In the genomic region with DNA sequence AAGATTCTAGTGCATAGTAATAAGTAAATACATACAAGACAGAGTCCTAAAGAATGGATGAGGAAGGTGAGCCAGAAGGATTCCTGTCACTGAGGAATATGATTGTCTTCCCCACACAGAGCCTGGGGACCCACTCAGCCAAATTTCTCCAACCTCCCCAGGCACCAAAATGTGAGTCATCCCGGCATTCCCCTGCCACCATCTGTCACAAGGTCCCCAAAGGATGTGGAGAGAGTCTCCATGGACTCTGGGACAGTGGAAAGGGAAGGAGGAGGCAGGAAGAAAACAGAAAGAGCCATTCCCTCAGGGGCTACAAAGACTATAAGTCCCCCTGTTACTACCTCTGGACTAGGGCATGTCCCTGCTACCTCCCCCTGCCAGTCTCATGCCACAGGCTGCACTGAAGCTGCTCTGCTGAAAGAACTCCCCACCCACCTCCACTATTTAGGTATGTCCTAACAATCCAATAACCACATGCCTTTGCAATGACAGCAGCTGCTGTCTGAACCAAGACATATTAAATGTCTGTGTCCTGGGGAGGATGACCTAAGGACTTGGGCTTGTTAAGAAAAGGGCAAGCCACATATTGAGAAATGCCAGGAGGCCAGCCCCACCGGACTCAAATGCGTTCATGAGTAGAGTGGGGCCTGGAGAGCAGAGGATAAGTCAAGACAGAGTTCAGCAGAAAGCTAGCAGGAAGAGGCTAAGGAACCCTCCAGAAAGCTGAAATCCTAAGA, we compare ENCODE assay signal across 19 cellular contexts. TPM values are rescaled to one million over a fixed set of nuclear protein-coding genes. Genes with fewer than 3 reads are reported as not detected.
DNase-seq lines count a peak whose midpoint lies in the region; ATAC-seq, FAIRE-seq and TF ChIP-seq lines count a peak whose summit lies in the region.
"Had no signal": no experiment of that assay in that cellular context is flagged by ENCODE, and none has a peak within 500 bp of the region (broad histone marks: within the 10 kb centered on the region; RNA-seq: fewer than 3 reads in every experiment).

No MANE protein-coding gene starts in this region.

- H3K36me3 ChIP-seq in pancreas = no peaks in the 10 kb centered on the region
- H3K36me3 ChIP-seq: SJSA1 had no signal

- H3K27ac ChIP-seq in A549 (peak overlapping the region in 1 of 2 experiments; percentile 29; a peak in 1 of 6 replicates), foreskin keratinocyte (no peak overlapping the region), pancreas (no peak overlapping the region)
- H3K27ac ChIP-seq: parathyroid adenoma, SJSA1 had no signal

- H3K4me3 Mint-ChIP-seq in activated naive CD8-positive, alpha-beta T cell treated with anti-CD3 and anti-CD28 coated beads for 36 hours = no peak overlapping the region
- H3K4me3 Mint-ChIP-seq: effector memory CD8-positive, alpha-beta T cell; type B pancreatic cell had no signal

- H3K4me3 ChIP-seq in A549 = no peak overlapping the region
- no peak overlapping the region for H3K4me3 ChIP-seq in pancreas
- H3K4me3 ChIP-seq: SJSA1 had no signal

- no peaks in the 10 kb centered on the region for H3K36me3 Mint-ChIP-seq in activated naive CD8-positive, alpha-beta T cell treated with anti-CD3 and anti-CD28 coated beads for 36 hours
- H3K36me3 Mint-ChIP-seq: type B pancreatic cell had no signal

- no peak for TF ChIP-seq RAD21 in A549 (conservative IDR thresholded peaks at IDR 0.05 in 1 of 2, IDR thresholded peaks at IDR 0.05 in 1 of 2)

- no peaks in the 10 kb centered on the region for H3K4me1 Mint-ChIP-seq in activated naive CD8-positive, alpha-beta T cell treated with anti-CD3 and anti-CD28 coated beads for 36 hours

- WGBS in A549 (ENCODE audit: missing lambda C conversion rate) = 3% methylated on average over 3 of the region's 3 CpGs
- 84 to 85% methylated on average over 3 of the region's 3 CpGs for WGBS in pancreas, 2 donors

- no peak overlapping the region for H3K27ac Mint-ChIP-seq in activated naive CD8-positive, alpha-beta T cell treated with anti-CD3 and anti-CD28 coated beads for 36 hours
- H3K27ac Mint-ChIP-seq: effector memory CD8-positive, alpha-beta T cell; type B pancreatic cell had no signal

- H3K9me3 ChIP-seq in A549 (0 out of 3 replicates have a peak, but pooled peaks cover 6% of the 10 kb centered on the region), pancreas (no peaks in the 10 kb centered on the region)
- H3K9me3 ChIP-seq: SJSA1 had no signal

- ATAC-seq in A549 = peak; percentile 77 to 80
- no peak for ATAC-seq in foreskin keratinocyte
- no peak for ATAC-seq in GM18505 (IDR thresholded peaks at IDR 0.05; ENCODE audit: unreplicated experiment)
- no peak for ATAC-seq in pancreas
- no peak for ATAC-seq in HG03045 (IDR thresholded peaks at IDR 0.05; ENCODE audit: unreplicated experiment)
- ATAC-seq: effector memory CD8-positive, alpha-beta T cell had no signal

- H3K27me3 ChIP-seq in foreskin keratinocyte (no peaks in the 10 kb centered on the region), pancreas (no peaks in the 10 kb centered on the region)
- H3K27me3 ChIP-seq: SJSA1 had no signal

- POLR2A ChIA-PET in A549 (lab: Yijun Ruan, JAX) = no interaction called here

- no peak for TF ChIP-seq EP300 in A549 (IDR thresholded peaks at IDR 0.05)

- H3K4me2 ChIP-seq in A549 = peak overlapping the region; percentile 58

- no peak for TF ChIP-seq POLR2A in A549 (IDR thresholded peaks at IDR 0.05; ENCODE audit: low read length)
- no peak for TF ChIP-seq POLR2A in GM18505 (IDR thresholded peaks at IDR 0.05; ENCODE audit: borderline replicate concordance, extremely low read depth, insufficient read depth, insufficient read length)

- H3K4me1 ChIP-seq in A549 (peaks cover 13% of the 10 kb centered on the region), foreskin keratinocyte (no peaks in the 10 kb centered on the region), pancreas (no peaks in the 10 kb centered on the region)
- H3K4me1 ChIP-seq: parathyroid adenoma had no signal

- TF ChIP-seq CTCF in A549 (IDR thresholded peaks at IDR 0.05) (no peak), foreskin keratinocyte (conservative IDR thresholded peaks at IDR 0.05) (no peak), pancreas (IDR thresholded peaks at IDR 0.05) (no peak)

- peaks cover 5% of the 10 kb centered on the region for H3K9me3 Mint-ChIP-seq in activated naive CD8-positive, alpha-beta T cell treated with anti-CD3 and anti-CD28 coated beads for 36 hours
- H3K9me3 Mint-ChIP-seq: type B pancreatic cell had no signal

- DNase-seq in A549 (ENCODE audit: low read depth in 1 of 2, low spot score in 1 of 2) (peak in 1 of 2 experiments; percentile 48), H4 (ENCODE audit: low spot score) (peak; percentile 57), SW480 (ENCODE audit: low spot score) (peak; percentile 21), foreskin keratinocyte (peak; percentile 15 to 56), pancreas (no peak)
- no peak for DNase-seq in activated naive CD8-positive, alpha-beta T cell treated with anti-CD3 and anti-CD28 coated beads for 36 hours
- DNase-seq: activated CD4-positive, CD25-positive, alpha-beta regulatory T cell; activated T-cell treated with anti-CD3 and anti-CD28 coated beads for 4 hours; effector memory CD8-positive, alpha-beta T cell; NCI-H1105; NCI-H526 treated with DMSO at 0.1 percent for 48 hours; stimulated activated CD4-positive, alpha-beta T cell treated with anti-CD3 and anti-CD28 coated beads, Interleukin-15, amount 100 ng/mL, for 24 hours had no signal

- FAIRE-seq in A549 (lab: Jason Lieb, UNC) (no peak), pancreas (lab: Jason Lieb, UNC) (no peak)
- FAIRE-seq: H1 had no signal

- H3K27me3 Mint-ChIP-seq in activated naive CD8-positive, alpha-beta T cell treated with anti-CD3 and anti-CD28 coated beads for 36 hours = no peaks in the 10 kb centered on the region

- intact Hi-C loops in pancreas (cut with DNase I) = no loop called here

- CTCF ChIA-PET in A549 (lab: Yijun Ruan, JAX) = interaction anchor here (1.0 to 1.1 kb wide), 3 partner anchors 10 to 314 kb away, joined by 3 to 4 read pairs (median 3); no protein-coding TSS in a partner anchor

TF ChIP-seq in A549, 52 proteins besides CTCF, POLR2A, EP300 and RAD21 (continues in another document):
- TF ChIP-seq MYC (IDR thresholded peaks at IDR 0.05; ENCODE audit: borderline replicate concordance, low read length) = no peak

RNA-seq across cellular contexts. Expression of gene OR5C1, which starts 10.6 kb away (rescaled TPM):
- polyA plus RNA-seq in A549 (2011; rRNA removed) = not detected in 2 replicates
- not detected in 2 replicates for polyA plus RNA-seq in A549 (2012; cell fraction: cytosol; rRNA removed)
- not detected in 2 replicates for polyA plus RNA-seq in A549 (2012; cell fraction: nucleus; rRNA removed)
- polyA plus RNA-seq in A549 (2017; fragmentation: RNase III; extraction: RNeasy Plus Mini Kit Qiagen cat#74134 plus additional on column Dnase treatment) = not detected in 3 replicates
- polyA minus RNA-seq in A549 (2011; rRNA and poly(A)+ RNA removed) = not detected in 2 replicates
- not detected in 2 replicates for total RNA-seq in H4 (2014; rRNA removed; shearing (Covaris generic))
- not detected in 2 replicates for total RNA-seq in foreskin keratinocyte
- polyA plus RNA-seq in foreskin keratinocyte = not detected in 2 replicates
- not detected for total RNA-seq in activated naive CD8-positive, alpha-beta T cell treated with anti-CD3 and anti-CD28 coated beads for 36 hours
- total RNA-seq in pancreas = not detected
- polyA plus RNA-seq in pancreas = not detected
- total RNA-seq: H1, lung microvascular endothelial cell, SJSA1 had no signal
- polyA plus RNA-seq: H1 had no signal

RNA-seq across cellular contexts. Expression of gene OR1K1, which starts 21.8 kb away (rescaled TPM):
- not detected in 2 replicates for polyA plus RNA-seq in A549 (2011; rRNA removed)
- polyA plus RNA-seq in A549 (2012; cell fraction: cytosol; rRNA removed) = not detected in 2 replicates
- polyA plus RNA-seq in A549 (2012; cell fraction: nucleus; rRNA removed) = not detected in 2 replicates
- polyA plus RNA-seq in A549 (2017; fragmentation: RNase III; extraction: RNeasy Plus Mini Kit Qiagen cat#74134 plus additional on column Dnase treatment) = not detected in 3 replicates
- not detected in 2 replicates for polyA minus RNA-seq in A549 (2011; rRNA and poly(A)+ RNA removed)
- total RNA-seq in H4 (2014; rRNA removed; shearing (Covaris generic)) = not detected in 2 replicates
- total RNA-seq in foreskin keratinocyte = not detected in 2 replicates
- polyA plus RNA-seq in foreskin keratinocyte = not detected in 2 replicates
- total RNA-seq in activated naive CD8-positive, alpha-beta T cell treated with anti-CD3 and anti-CD28 coated beads for 36 hours = not detected
- total RNA-seq in pancreas = not detected
- not detected for polyA plus RNA-seq in pancreas
- total RNA-seq: H1, lung microvascular endothelial cell, SJSA1 had no signal
- polyA plus RNA-seq: H1 had no signal

RNA-seq across cellular contexts. Expression of gene OR1L6, which starts 36.0 kb away (rescaled TPM):
- not detected in 2 replicates for polyA plus RNA-seq in A549 (2011; rRNA removed)
- not detected in 2 replicates for polyA plus RNA-seq in A549 (2012; cell fraction: cytosol; rRNA removed)
- polyA plus RNA-seq in A549 (2012; cell fraction: nucleus; rRNA removed) = not detected in 2 replicates
- polyA plus RNA-seq in A549 (2017; fragmentation: RNase III; extraction: RNeasy Plus Mini Kit Qiagen cat#74134 plus additional on column Dnase treatment) = not detected in 3 replicates
- not detected in 2 replicates for polyA minus RNA-seq in A549 (2011; rRNA and poly(A)+ RNA removed)
- total RNA-seq in H4 (2014; rRNA removed; shearing (Covaris generic)) = not detected in 2 replicates
- not detected in 2 replicates for total RNA-seq in foreskin keratinocyte
- polyA plus RNA-seq in foreskin keratinocyte = not detected in 2 replicates
- not detected for total RNA-seq in activated naive CD8-positive, alpha-beta T cell treated with anti-CD3 and anti-CD28 coated beads for 36 hours
- total RNA-seq in pancreas = not detected
- not detected for polyA plus RNA-seq in pancreas
- total RNA-seq: H1, lung microvascular endothelial cell, SJSA1 had no signal
- polyA plus RNA-seq: H1 had no signal

RNA-seq across cellular contexts. Expression of gene PDCL, which starts 50.3 kb away (rescaled TPM):
- 14.2 and 18.8 TPM in 2 replicates for polyA plus RNA-seq in A549 (2011; rRNA removed)
- polyA plus RNA-seq in A549 (2012; cell fraction: cytosol; rRNA removed) = 9.0 and 11.4 TPM in 2 replicates
- polyA plus RNA-seq in A549 (2012; cell fraction: nucleus; rRNA removed) = 3.9 and 5.0 TPM in 2 replicates
- polyA plus RNA-seq in A549 (2017; fragmentation: RNase III; extraction: RNeasy Plus Mini Kit Qiagen cat#74134 plus additional on column Dnase treatment) = 21.1 to 28.1 TPM (median 25.8 TPM) in 3 replicates
- 27.1 and 30.5 TPM in 2 replicates for polyA minus RNA-seq in A549 (2011; rRNA and poly(A)+ RNA removed)
- total RNA-seq in H4 (2014; rRNA removed; shearing (Covaris generic)) = 32.1 and 34.4 TPM in 2 replicates
- total RNA-seq in foreskin keratinocyte = 19.3 and 20.8 TPM in 2 replicates
- 7.5 and 8.3 TPM in 2 replicates for polyA plus RNA-seq in foreskin keratinocyte
- 10 to 100 TPM; 20.5 to 21.4 TPM for total RNA-seq in activated naive CD8-positive, alpha-beta T cell treated with anti-CD3 and anti-CD28 coated beads for 36 hours
- 10 to 100 TPM in 1 of 6 donors, 1 to 10 TPM in 5; 3.0 to 10.9 (median 6.0) TPM for total RNA-seq in pancreas
- polyA plus RNA-seq in pancreas = 1 to 10 TPM; 3.6 to 6.6 TPM

RNA-seq across cellular contexts. Expression of gene OR1L4, which starts 54.3 kb away (rescaled TPM):
- polyA plus RNA-seq in A549 (2011; rRNA removed) (not detected in 2 replicates), A549 (2017; fragmentation: RNase III; extraction: RNeasy Plus Mini Kit Qiagen cat#74134 plus additional on column Dnase treatment) (not detected in 3 replicates), foreskin keratinocyte (not detected in 2 replicates), pancreas (not detected)
- polyA plus RNA-seq in A549 (2012; cell fraction: cytosol; rRNA removed) = not detected in 2 replicates
- polyA plus RNA-seq in A549 (2012; cell fraction: nucleus; rRNA removed) = not detected in 2 replicates
- not detected in 2 replicates for polyA minus RNA-seq in A549 (2011; rRNA and poly(A)+ RNA removed)
- total RNA-seq in H4 (2014; rRNA removed; shearing (Covaris generic)) = not detected in 2 replicates
- total RNA-seq in foreskin keratinocyte (not detected in 2 replicates), pancreas (not detected)
- not detected for total RNA-seq in activated naive CD8-positive, alpha-beta T cell treated with anti-CD3 and anti-CD28 coated beads for 36 hours
- total RNA-seq: H1, lung microvascular endothelial cell, SJSA1 had no signal
- polyA plus RNA-seq: H1 had no signal

Comparison
In these comparisons a context has a peak if more than half of its experiments do, and no peak if none do; other contexts are left out.
1. ATAC-seq: peak in A549 (2 of 2); none in foreskin keratinocyte (single experiment), GM18505 (single experiment), pancreas (0 of 4) and HG03045 (single experiment).
2. DNase-seq: peak in H4 (single experiment), SW480 (single experiment) and foreskin keratinocyte (2 of 2); none in activated naive CD8-positive, alpha-beta T cell treated with anti-CD3 and anti-CD28 coated beads for 36 hours (single experiment) and pancreas (0 of 6).